ENCODE assay signal across 23 cellular contexts in the genomic region with DNA sequence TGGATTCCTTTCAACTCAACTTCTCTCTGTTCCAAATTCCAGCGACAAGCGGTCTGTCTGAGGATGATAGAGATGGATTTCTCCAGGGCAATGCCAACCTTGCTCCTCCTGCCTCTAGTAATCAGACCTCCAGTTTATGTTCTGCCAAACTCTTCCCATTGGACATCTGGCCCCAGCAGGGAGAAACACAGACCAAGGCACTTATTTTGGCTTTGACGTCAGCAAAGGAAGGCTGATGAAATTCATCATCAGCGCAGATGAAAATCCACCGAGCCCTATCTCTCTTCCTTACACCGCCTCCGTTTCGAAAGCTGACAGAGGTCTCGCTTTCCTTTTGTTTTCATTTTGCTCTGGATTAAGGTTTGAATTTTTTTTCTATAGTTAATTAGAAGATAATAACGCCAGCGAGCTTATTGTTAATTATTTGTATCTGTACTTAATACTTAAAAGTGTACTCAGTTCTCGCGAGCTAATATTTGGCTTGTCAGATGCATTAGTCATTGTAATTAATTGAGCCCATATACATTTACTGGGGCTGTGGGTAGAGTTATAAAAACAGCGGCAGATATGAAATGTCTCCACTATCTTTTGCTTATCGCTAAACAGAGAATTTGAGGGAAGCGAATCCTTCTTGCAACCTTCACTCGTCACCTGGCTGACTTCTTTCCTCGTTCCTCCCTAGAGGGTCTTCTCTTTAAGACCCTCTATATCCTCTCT. TPM values are rescaled to one million over a fixed set of nuclear protein-coding genes. Genes with fewer than 3 reads are reported as not detected.
DNase-seq lines count a peak whose midpoint lies in the region; ATAC-seq, FAIRE-seq and TF ChIP-seq lines count a peak whose summit lies in the region.
"Had no signal": no experiment of that assay in that cellular context is flagged by ENCODE, and none has a peak within 500 bp of the region (broad histone marks: within the 10 kb centered on the region; RNA-seq: fewer than 3 reads in every experiment).

No MANE protein-coding gene starts in this region.

- no peak overlapping the region for H3K4ac ChIP-seq in mesendoderm (ENCODE audit: low read depth, low read length)

- DNase-seq in BE2C (peak; percentile 29), GM23338 (ENCODE audit: low spot score) (no peak), K562 (ENCODE audit: extremely low read depth in 1 of 4, low spot score in 3 of 4) (peak in 1 of 4 experiments; percentile 15), fibroblast of the conjunctiva (ENCODE audit: low read depth) (peak; percentile 72), vagina (ENCODE audit: extremely low spot score in 2 of 2) (no peak), mesendoderm (no peak), coronary artery (ENCODE audit: low spot score) (no peak)
- DNase-seq: COR-L47, DMS79 treated with DMSO at 0.1 percent for 48 hours, NCI-H1048, NCI-H1694, NCI-H526, SW 1271 had no signal

- H3K18ac ChIP-seq in mesendoderm (ENCODE audit: low read length) = no peak overlapping the region

- no peak overlapping the region for H2AK5ac ChIP-seq in mesendoderm (ENCODE audit: low read length)

- no peaks in the 10 kb centered on the region for H3K79me1 ChIP-seq in mesendoderm (ENCODE audit: low read length)

- H3K27me3 ChIP-seq in BE2C (no peaks in the 10 kb centered on the region), GM23338 (ENCODE audit: insufficient read depth) (no peaks in the 10 kb centered on the region), K562 (ENCODE audit: control insufficient read depth in 2 of 2, insufficient read depth in 2 of 2, low read length in 2 of 2) (no peaks in the 10 kb centered on the region), vagina (no peaks in the 10 kb centered on the region), mesendoderm (ENCODE audit: insufficient read depth, low read length, poor library complexity) (no peaks in the 10 kb centered on the region)
- H3K27me3 ChIP-seq: SJSA1 had no signal

- H4K5ac ChIP-seq in mesendoderm (ENCODE audit: low read length) = no peak overlapping the region

- in situ Hi-C loops in K562 (cut with MboI) = no loop called here

- H2BK5ac ChIP-seq in mesendoderm (ENCODE audit: low read length) = no peak overlapping the region

- no peak for TF ChIP-seq RAD21 in K562 (CRISPR knock-in tag; conservative IDR thresholded peaks at IDR 0.05 in 1 of 2, IDR thresholded peaks at IDR 0.05 in 1 of 2)

- H3K27ac ChIP-seq in GM23338 (ENCODE audit: low read depth) (no peak overlapping the region), K562 (ENCODE audit: extremely low read depth, low read depth, low read length) (no peak overlapping the region), vagina (no peak overlapping the region), mesendoderm (ENCODE audit: low read depth, low read length) (no peak overlapping the region), coronary artery (no peak overlapping the region)
- H3K27ac ChIP-seq: A549, KMS-11, RWPE1, SJSA1 had no signal

- H3K9ac ChIP-seq in K562 (ENCODE audit: insufficient read depth in 1 of 2, low read depth in 2 of 2, low read length in 2 of 2) (no peak overlapping the region), mesendoderm (ENCODE audit: low read length) (no peak overlapping the region)
- H3K9ac ChIP-seq: KMS-11 had no signal

- H3K9me2 ChIP-seq in GM23338 (ENCODE audit: insufficient read depth) = no peaks in the 10 kb centered on the region

- H2BK120ac ChIP-seq in mesendoderm (ENCODE audit: low read depth, low read length) = no peak overlapping the region

- H4K20me1 ChIP-seq in GM23338 (replicated peaks; ENCODE audit: insufficient read depth) = no peaks in the 10 kb centered on the region
- H4K20me1 ChIP-seq in K562 (replicated peaks; ENCODE audit: control insufficient read depth, insufficient read depth, low read length) = no peaks in the 10 kb centered on the region

- no peak for TF ChIP-seq EP300 in K562 (IDR thresholded peaks at IDR 0.05; ENCODE audit: low read length)

- CTCF ChIA-PET in K562 (lab: Yijun Ruan, JAX; ENCODE audit: low intra/inter-chr PET ratio) = no interaction called here

- no peak overlapping the region for H3K23ac ChIP-seq in mesendoderm (ENCODE audit: low read length)

- H3K4me3 ChIP-seq in BE2C (ENCODE audit: low read depth, low read length) = peak overlapping the region; percentile 50
- no peak overlapping the region for H3K4me3 ChIP-seq in GM23338
- H3K4me3 ChIP-seq in K562 = no peak overlapping the region
- H3K4me3 ChIP-seq in vagina = no peak overlapping the region
- no peak overlapping the region for H3K4me3 ChIP-seq in mesendoderm (ENCODE audit: low read length)
- no peak overlapping the region for H3K4me3 ChIP-seq in coronary artery
- H3K4me3 ChIP-seq: A549, SJSA1 had no signal

- no peak for TF ChIP-seq CTCF in BE2C (IDR thresholded peaks at IDR 0.05; ENCODE audit: low read depth, low read length)
- no peak for TF ChIP-seq CTCF in GM23338 (conservative IDR thresholded peaks at IDR 0.05; ENCODE audit: low read depth in 2 of 2)
- TF ChIP-seq CTCF in K562 (IDR thresholded peaks at IDR 0.05 in 2 of 3, conservative IDR thresholded peaks at IDR 0.05 in 1 of 3; ENCODE audit: insufficient read depth in 2 of 3, low read depth in 1 of 3, low read length in 3 of 3) = no peak
- no peak for TF ChIP-seq CTCF in vagina (IDR thresholded peaks at IDR 0.05)
- no peak for TF ChIP-seq CTCF in coronary artery (IDR thresholded peaks at IDR 0.05)

- H3K27ac Mint-ChIP-seq in GM23338 = no peak overlapping the region; the same call in 1 of the 2 replicates

- TF ChIP-seq POLR2A in K562 (conservative IDR thresholded peaks at IDR 0.05) = no peak
- no peak for TF ChIP-seq POLR2A in vagina (IDR thresholded peaks at IDR 0.05)

- peaks cover 2% of the 10 kb centered on the region for H3K27me3 Mint-ChIP-seq in GM23338 (ENCODE audit: insufficient read depth, low read depth, poor library complexity)

- H3K4me2 ChIP-seq in GM23338 (no peak overlapping the region), K562 (ENCODE audit: insufficient read depth, low read length) (peak overlapping the region; percentile 12; the same call in 1 of the 2 replicates), mesendoderm (ENCODE audit: low read length) (no peak overlapping the region)
- H3K4me2 ChIP-seq: A549, KMS-11 had no signal

- peaks cover 6% of the 10 kb centered on the region for H3K4me1 Mint-ChIP-seq in GM23338

- H3K79me2 ChIP-seq in GM23338 (replicated peaks; ENCODE audit: insufficient read depth) (no peaks in the 10 kb centered on the region), K562 (ENCODE audit: control insufficient read depth, insufficient read depth, low read length) (no peaks in the 10 kb centered on the region), mesendoderm (ENCODE audit: control insufficient read depth, insufficient read depth, low read length) (no peaks in the 10 kb centered on the region)

- H3K4me3 Mint-ChIP-seq in GM23338 = no peak overlapping the region
- H3K4me3 Mint-ChIP-seq: CD14-positive monocyte had no signal

- no peak for ATAC-seq in GM23338
- peak; percentile 42; the same call in 2 of the 3 replicates for ATAC-seq in K562
- no peak for ATAC-seq in GM18907 (IDR thresholded peaks at IDR 0.05; ENCODE audit: unreplicated experiment)
- ATAC-seq: A549 had no signal

- no peaks in the 10 kb centered on the region for H3K9me1 ChIP-seq in K562 (ENCODE audit: control insufficient read depth, insufficient read depth, low read length)

- H3K36me3 Mint-ChIP-seq in GM23338 (ENCODE audit: low read depth) = no peaks in the 10 kb centered on the region; the same call in 2 of the 3 replicates
- H3K36me3 Mint-ChIP-seq: CD14-positive monocyte had no signal

- 35% methylated on average over 18 of the region's 18 CpGs for WGBS in K562 (ENCODE audit: insufficient coverage, low coverage, missing lambda C conversion rate)
- no CpG with 5 or more reads among the region's 18 CpGs for WGBS in mesendoderm (ENCODE audit: extremely low coverage, insufficient coverage, low lambda C conversion rate)

- H4K8ac ChIP-seq in mesendoderm (ENCODE audit: low read depth, low read length) = no peak overlapping the region

- POLR2A ChIA-PET in K562 (lab: Yijun Ruan, JAX) = interaction anchor here (0.6 to 2.6 kb wide), 2 partner anchors 10 to 296 kb away, joined by 3 to 9 read pairs; no protein-coding TSS in a partner anchor

- H3K9me3 ChIP-seq in BE2C (no peaks in the 10 kb centered on the region), K562 (replicated peaks; ENCODE audit: control insufficient read depth, insufficient read depth, low read depth, low read length) (no peaks in the 10 kb centered on the region; the same call in 1 of the 2 replicates), vagina (no peaks in the 10 kb centered on the region)
- H3K9me3 ChIP-seq: SJSA1 had no signal

- BruUV-seq in K562 (replicated peaks; lab: Mats Ljungman, UMichigan) = no TSS peak

- H2AFZ ChIP-seq in GM23338 = peak overlapping the region; percentile 45
- peak overlapping the region; percentile 48 for H2AFZ ChIP-seq in K562 (ENCODE audit: low read depth, low read length)

- intact Hi-C loops in K562 (cut with micrococcal nuclease) (no loop called here), vagina (cut with DNase I) (no loop called here)

- peaks cover 4% of the 10 kb centered on the region; the same call in 2 of the 3 replicates for H3K9me3 Mint-ChIP-seq in GM23338

- H2BK15ac ChIP-seq in mesendoderm (replicated peaks; ENCODE audit: low read depth) = no peak overlapping the region

- no peaks in the 10 kb centered on the region for H3F3A ChIP-seq in GM23338 (replicated peaks; ENCODE audit: low read depth)

- no peak overlapping the region for H3K56ac ChIP-seq in mesendoderm (ENCODE audit: low read length)

- H3K36me3 ChIP-seq in BE2C = no peaks in the 10 kb centered on the region
- no peaks in the 10 kb centered on the region for H3K36me3 ChIP-seq in GM23338 (ENCODE audit: insufficient read depth)
- H3K36me3 ChIP-seq in K562 (ENCODE audit: control insufficient read depth, insufficient read depth, low read length) = no peaks in the 10 kb centered on the region
- H3K36me3 ChIP-seq in vagina = no peaks in the 10 kb centered on the region
- no peaks in the 10 kb centered on the region for H3K36me3 ChIP-seq in mesendoderm (ENCODE audit: control insufficient read depth, insufficient read depth, low read length)
- H3K36me3 ChIP-seq: SJSA1 had no signal

- no peak for FAIRE-seq in K562 (lab: Jason Lieb, UNC)
- FAIRE-seq: A549, G401.6, GM12891, GM18507, H1 had no signal

- H3K4me1 ChIP-seq in BE2C = 0 out of 2 replicates have a peak, but pooled peaks cover 5% of the 10 kb centered on the region
- no peaks in the 10 kb centered on the region for H3K4me1 ChIP-seq in GM23338 (ENCODE audit: insufficient read depth)
- H3K4me1 ChIP-seq in K562 (replicated peaks in 1 of 2; ENCODE audit: control insufficient read depth in 2 of 2, insufficient read depth in 2 of 2, low read length in 2 of 2) = no peaks in the 10 kb centered on the region; a peak in 2 of 5 replicates
- H3K4me1 ChIP-seq in vagina = peaks cover 7% of the 10 kb centered on the region
- H3K4me1 ChIP-seq in mesendoderm (ENCODE audit: control insufficient read depth, low read depth, low read length) = no peaks in the 10 kb centered on the region
- H3K4me1 ChIP-seq: A549, SJSA1 had no signal

RNA-seq across cellular contexts. Expression of a gene that starts 35.9 kb away (rescaled TPM):
- polyA plus RNA-seq in BE2C (2012; ENCODE audit: insufficient read depth, insufficient read length, low read depth) = 35.0 TPM
- 73.6 and 90.7 TPM in 2 replicates for total RNA-seq in GM23338 (2014; rRNA removed; shearing (Covaris generic))
- polyA plus RNA-seq in GM23338 (2016; fragmentation: Nextera tagmentation; extraction: Ambion mirVana) (18.7 and 20.9 TPM in 2 replicates), K562 (2011; rRNA removed) (45.8 and 48.0 TPM in 2 replicates), K562 (2014; fragmentation: Illumina TruSeq; extraction: Trizol) (34.0 and 36.9 TPM in 2 replicates), K562 (2014; fragmentation: Nextera tagmentation; extraction: Ambion mirVana) (10 to 100 TPM; 13.4 to 22.0 TPM), K562 (2014; rRNA removed) (25.7 and 26.8 TPM in 2 replicates)
- 259 and 607 TPM in 2 replicates for total RNA-seq in K562 (2011; cell fraction: chromatin; rRNA removed; ENCODE audit: low replicate concordance)
- total RNA-seq in K562 (2011; cell fraction: nucleolus; rRNA removed) = 97.6 and 127 TPM in 2 replicates
- total RNA-seq in K562 (2011; cell fraction: nucleoplasm; rRNA removed) = 277 and 397 TPM in 2 replicates
- total RNA-seq in K562 (2014; rRNA removed) (29.3 and 32.5 TPM in 2 replicates), K562 (2014; rRNA removed; fragmentation: Illumina TruSeq; extraction: Trizol) (71.9 and 82.3 TPM in 2 replicates), K562 (2015; rRNA removed; fragmentation: Illumina TruSeq; extraction: Trizol) (70.1 and 70.8 TPM in 2 replicates), K562 (2021) (76.9 and 90.3 TPM in 2 replicates), vagina (161 TPM)
- 26.1 and 36.3 TPM in 2 replicates for polyA plus RNA-seq in K562 (2011; cell fraction: cytosol; rRNA removed)
- polyA plus RNA-seq in K562 (2011; cell fraction: nucleus; rRNA removed) = 102 and 117 TPM in 2 replicates
- polyA plus RNA-seq in K562 (2012) = 29.2 and 39.4 TPM in 2 replicates
- polyA minus RNA-seq in K562 (2011; rRNA and poly(A)+ RNA removed) = 279 and 322 TPM in 2 replicates
- 59.1 and 73.6 TPM in 2 replicates for polyA minus RNA-seq in K562 (2011; cell fraction: cytosol; rRNA and poly(A)+ RNA removed)
- polyA minus RNA-seq in K562 (2011; cell fraction: nucleus; rRNA and poly(A)+ RNA removed) = 174 and 313 TPM in 2 replicates
- polyA plus RNA-seq in mesendoderm (2013, experiment 1 of 2) = 25.0 TPM
- 25.0 TPM for polyA plus RNA-seq in mesendoderm (2013, experiment 2 of 2)

Comparison
In these comparisons a context has a peak if more than half of its experiments do, and no peak if none do; other contexts are left out.
1. DNase-seq: peak in BE2C (single experiment) and fibroblast of the conjunctiva (single experiment); none in GM23338 (single experiment), vagina (0 of 2), mesendoderm (single experiment) and coronary artery (single experiment).